1 cellular context compared by ENCODE assay signal in genomic region chr1:44103270-44104131, GRCh38.
TF ChIP-seq lines count a peak whose summit lies in the region.

No MANE protein-coding gene starts in this region.

TF ChIP-seq in SK-N-SH treated with all-trans-retinoic acid at 6 μM for 48 hours, 23 proteins besides CTCF, POLR2A, EP300 and RAD21 (continued from another document):
- TF ChIP-seq CSRNP3 (CRISPR knock-in tag; IDR thresholded peaks at IDR 0.05) (no peak), ZC3H10 (CRISPR knock-in tag; IDR thresholded peaks at IDR 0.05) (no peak), TSHZ2 (CRISPR knock-in tag; IDR thresholded peaks at IDR 0.05) (no peak), ESRRG (CRISPR knock-in tag; IDR thresholded peaks at IDR 0.05) (no peak)
